In the genomic region with DNA sequence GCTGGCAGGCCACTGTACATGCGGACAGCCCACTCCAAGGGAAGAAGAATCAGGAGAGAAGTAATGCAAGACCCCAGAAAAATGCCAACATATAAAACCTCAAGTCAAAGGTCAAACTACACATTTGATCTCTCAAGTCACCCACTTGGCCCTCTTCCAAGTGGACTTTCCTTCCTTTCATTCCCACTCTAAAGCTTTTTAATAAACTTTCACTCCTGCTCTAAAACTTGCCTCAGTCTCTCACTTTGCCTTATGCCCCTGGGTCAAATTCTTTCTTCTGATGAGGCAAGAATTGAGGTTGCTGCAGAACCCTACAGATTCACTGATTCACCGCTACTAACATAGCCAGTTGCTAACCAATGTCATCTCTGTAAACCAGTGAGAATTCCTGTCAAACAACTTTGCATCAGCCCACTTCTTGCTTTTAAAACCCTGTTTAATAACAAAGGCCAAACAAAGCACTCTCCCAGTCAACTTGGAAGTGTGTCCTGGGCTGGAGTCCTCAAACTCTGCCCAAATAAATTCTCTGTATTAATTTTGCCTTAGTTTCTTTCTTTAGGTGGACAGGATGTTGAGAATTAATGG, we compare ENCODE assay signal across 20 cellular contexts.
"Had no signal": no experiment of that assay in that cellular context is flagged by ENCODE, and none has a peak within 500 bp of the region (broad histone marks: within the 10 kb centered on the region; RNA-seq: fewer than 3 reads in every experiment).

No MANE protein-coding gene starts in this region.

- H3K36me3 Mint-ChIP-seq: activated naive CD8-positive, alpha-beta T cell treated with anti-CD3 and anti-CD28 coated beads for 36 hours; neural progenitor cell had no signal

- ATAC-seq: gastroesophageal sphincter, heart right ventricle, left colon had no signal

- H3K9me3 Mint-ChIP-seq: activated CD4-positive, alpha-beta T cell treated with anti-CD3 and anti-CD28 coated beads, Interleukin-2, amount 10 ng/mL, durations not matched to agents 7 days and 5 days; activated naive CD8-positive, alpha-beta T cell treated with anti-CD3 and anti-CD28 coated beads for 36 hours; dendritic cell treated with granulocyte-macrophage colony-stimulating factor and Interleukin-4, amounts not matched to agents 40 ng/mL and 50 ng/mL, for 4 days; neural progenitor cell had no signal

- H3K4me3 Mint-ChIP-seq: activated CD4-positive, alpha-beta T cell treated with anti-CD3 and anti-CD28 coated beads, Interleukin-2, amount 10 ng/mL, durations not matched to agents 7 days and 5 days; activated naive CD8-positive, alpha-beta T cell treated with anti-CD3 and anti-CD28 coated beads for 36 hours; dendritic cell treated with granulocyte-macrophage colony-stimulating factor and Interleukin-4, amounts not matched to agents 40 ng/mL and 50 ng/mL, for 4 days; neural progenitor cell had no signal

- H3K27ac ChIP-seq: brain microvascular endothelial cell, gastroesophageal sphincter, heart right ventricle, neural progenitor cell, ovary, transverse colon had no signal

- H3K27ac Mint-ChIP-seq: activated CD4-positive, alpha-beta T cell treated with anti-CD3 and anti-CD28 coated beads, Interleukin-2, amount 10 ng/mL, durations not matched to agents 7 days and 5 days; activated naive CD8-positive, alpha-beta T cell treated with anti-CD3 and anti-CD28 coated beads for 36 hours; dendritic cell treated with granulocyte-macrophage colony-stimulating factor and Interleukin-4, amounts not matched to agents 40 ng/mL and 50 ng/mL, for 4 days; neural progenitor cell had no signal

- DNase-seq: activated CD4-positive, alpha-beta T cell treated with anti-CD3 and anti-CD28 coated beads, Interleukin-2, amount 10 ng/mL, durations not matched to agents 7 days and 5 days; activated CD4-positive, CD25-positive, alpha-beta regulatory T cell; activated CD8-positive, alpha-beta memory T cell treated with anti-CD3 and anti-CD28 coated beads for 24 hours; activated naive CD8-positive, alpha-beta T cell treated with anti-CD3 and anti-CD28 coated beads for 36 hours; anterior cingulate cortex; brain microvascular endothelial cell; cerebellar nuclear complex; effector memory CD4-positive, alpha-beta T cell; heart right ventricle; left colon; ovary; stimulated activated CD4-positive, alpha-beta T cell treated with anti-CD3 and anti-CD28 coated beads, Interleukin-15, amount 100 ng/mL, for 24 hours; stimulated activated CD4-positive, alpha-beta T cell treated with anti-CD3 and anti-CD28 coated beads, Interleukin-4, amount 100 ng/mL, for 1 hour; stimulated activated naive CD4-positive, alpha-beta T cell; substantia nigra; T-helper 2 cell; transverse colon had no signal

- H3K27me3 Mint-ChIP-seq: activated naive CD8-positive, alpha-beta T cell treated with anti-CD3 and anti-CD28 coated beads for 36 hours; dendritic cell treated with granulocyte-macrophage colony-stimulating factor and Interleukin-4, amounts not matched to agents 40 ng/mL and 50 ng/mL, for 4 days had no signal
